ENCODE assay signal across 1 cellular context in genomic region chr3:14256046-14256445, GRCh38.
TF ChIP-seq lines count a peak whose summit lies in the region.

No MANE protein-coding gene starts in this region.

TF ChIP-seq in GM23338, 12 proteins besides CTCF, POLR2A, EP300 and RAD21 (continued from another document):
- TF ChIP-seq REST (IDR thresholded peaks at IDR 0.05; ENCODE audit: unreplicated experiment) (no peak), JUNB (IDR thresholded peaks at IDR 0.05; ENCODE audit: unreplicated experiment) (no peak), POLR2AphosphoS5 (IDR thresholded peaks at IDR 0.05; ENCODE audit: low read depth) (no peak), ETS1 (IDR thresholded peaks at IDR 0.05) (no peak), ZNF114 (CRISPR knock-in tag; IDR thresholded peaks at IDR 0.05) (no peak), EZH2phosphoT487 (IDR thresholded peaks at IDR 0.05; ENCODE audit: unreplicated experiment) (no peak), CREB1 (CRISPR knock-in tag; IDR thresholded peaks at IDR 0.05; ENCODE audit: low read depth) (no peak), NANOG (IDR thresholded peaks at IDR 0.05; ENCODE audit: borderline replicate concordance) (no peak)
TF ChIP-seq in GM23338: peak in this region for 0.
